Comparison of ENCODE assay signal across 9 cellular contexts in the genomic region with DNA sequence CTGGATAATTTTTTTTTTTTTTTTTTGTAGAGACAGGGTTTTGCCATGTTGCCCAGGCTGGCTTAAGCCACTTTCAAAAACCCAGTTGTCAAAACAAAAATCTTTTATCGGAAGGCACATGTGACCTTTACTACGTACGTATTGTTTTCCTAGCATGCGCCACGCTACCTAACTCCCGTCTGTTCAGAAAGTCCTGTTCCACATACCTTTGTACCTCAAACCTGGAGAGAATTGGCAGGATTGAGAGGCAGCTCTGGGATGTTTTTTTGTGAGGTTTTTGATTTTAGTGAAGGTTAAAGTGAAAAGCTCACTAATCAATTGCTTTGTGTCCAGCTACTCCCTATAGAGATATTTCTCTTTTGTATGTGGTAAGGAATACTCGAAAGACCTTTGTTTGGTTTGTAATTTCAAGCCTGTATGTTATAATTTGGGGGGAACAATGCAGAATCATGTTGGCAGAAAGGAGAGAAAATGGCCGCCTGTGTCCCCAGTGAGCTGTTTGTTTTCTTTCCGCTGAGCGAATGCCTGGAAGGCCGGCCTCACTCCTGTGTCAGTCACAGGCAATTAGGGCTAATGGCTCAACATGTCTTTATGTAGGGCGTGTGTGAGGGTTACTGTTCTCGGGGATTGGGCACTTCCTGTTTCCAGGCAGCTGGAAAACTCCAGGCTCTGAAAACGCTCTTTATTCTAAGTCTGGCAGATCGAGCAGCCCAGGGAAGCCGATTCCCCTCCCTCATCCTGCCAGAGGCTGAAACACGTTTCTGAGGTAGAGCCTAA.
DNase-seq lines count a peak whose midpoint lies in the region; ATAC-seq and TF ChIP-seq lines count a peak whose summit lies in the region.
"Had no signal": no experiment of that assay in that cellular context is flagged by ENCODE, and none has a peak within 500 bp of the region (broad histone marks: within the 10 kb centered on the region; RNA-seq: fewer than 3 reads in every experiment).

No MANE protein-coding gene starts in this region.

- no peaks in the 10 kb centered on the region for H3K27me3 Mint-ChIP-seq in Calu3 (ENCODE audit: unreplicated experiment)
- no peaks in the 10 kb centered on the region for H3K27me3 Mint-ChIP-seq in activated CD8-positive, alpha-beta T cell treated with anti-CD3 and anti-CD28 coated beads, Interleukin-2, amount 10 ng/mL, durations not matched to agents 7 days and 5 days (ENCODE audit: low read depth)

- peak; percentile 97 for ATAC-seq in mucosa of descending colon
- ATAC-seq in activated CD8-positive, alpha-beta T cell treated with anti-CD3 and anti-CD28 coated beads, Interleukin-2, amount 10 ng/mL, durations not matched to agents 7 days and 5 days: no peak

- H3K27ac ChIP-seq in esophagus squamous epithelium: peak overlapping the region; percentile 56 to 92 (median 82)
- H3K27ac ChIP-seq: VCaP had no signal

- TF ChIP-seq POLR2A in esophagus squamous epithelium (IDR thresholded peaks at IDR 0.05): no peak

- BruUV-seq in Calu3 (replicated peaks; lab: Mats Ljungman, UMichigan): no TSS peak

- peaks cover 9% of the 10 kb centered on the region for H3K4me1 Mint-ChIP-seq in Calu3 (ENCODE audit: low read depth, unreplicated experiment)
- no peaks in the 10 kb centered on the region for H3K4me1 Mint-ChIP-seq in activated CD8-positive, alpha-beta T cell treated with anti-CD3 and anti-CD28 coated beads, Interleukin-2, amount 10 ng/mL, durations not matched to agents 7 days and 5 days (ENCODE audit: low read depth)

- DNase-seq in BJ (ENCODE audit: low read depth) (peak; percentile 44), NCI-H526 (lab: John Stamatoyannopoulos, UW) (peak; percentile 57 to 77), esophagus squamous epithelium (lab: John Stamatoyannopoulos, UW) (no peak), mucosa of descending colon (peak; percentile 58 to 66 (median 65)), DMS53 (lab: John Stamatoyannopoulos, UW) (no peak), Calu3 (no peak), SKM-1 treated with dmso at 0.1 percent for 144 hours (lab: John Stamatoyannopoulos, UW; ENCODE audit: unreplicated experiment) (no peak)
- no peak for DNase-seq in activated CD8-positive, alpha-beta T cell treated with anti-CD3 and anti-CD28 coated beads, Interleukin-2, amount 10 ng/mL, durations not matched to agents 7 days and 5 days

- no peak overlapping the region for H3K27ac Mint-ChIP-seq in Calu3 (ENCODE audit: unreplicated experiment)
- H3K27ac Mint-ChIP-seq in activated CD8-positive, alpha-beta T cell treated with anti-CD3 and anti-CD28 coated beads, Interleukin-2, amount 10 ng/mL, durations not matched to agents 7 days and 5 days: no peak overlapping the region

- no peak overlapping the region for H3K4me3 ChIP-seq in BJ (ENCODE audit: low read depth, low read length)
- H3K4me3 ChIP-seq in esophagus squamous epithelium: no peak overlapping the region
- no peak overlapping the region for H3K4me3 ChIP-seq in mucosa of descending colon

- CTCF ChIA-PET in BJ (lab: Yijun Ruan, JAX): interaction anchor here (1.0 kb wide), 1 partner anchor 40 kb away, joined by 8 read pairs; no protein-coding TSS in a partner anchor
- CTCF ChIA-PET in Calu3 (lab: Charles Lee): no interaction called here
- CTCF ChIA-PET in activated CD8-positive, alpha-beta T cell treated with anti-CD3 and anti-CD28 coated beads, Interleukin-2, amount 10 ng/mL, durations not matched to agents 7 days and 5 days (lab: Charles Lee): no interaction called here

- no peak overlapping the region for H3K4me3 Mint-ChIP-seq in Calu3 (ENCODE audit: low read depth, unreplicated experiment)
- H3K4me3 Mint-ChIP-seq in activated CD8-positive, alpha-beta T cell treated with anti-CD3 and anti-CD28 coated beads, Interleukin-2, amount 10 ng/mL, durations not matched to agents 7 days and 5 days: no peak overlapping the region

- 72% methylated on average over 14 to 16 of the region's 17 CpGs for WGBS in esophagus squamous epithelium, 2 donors

- H3K36me3 ChIP-seq in BJ (ENCODE audit: control insufficient read depth, insufficient read depth, low read length) (no peaks in the 10 kb centered on the region; the same call in 1 of the 2 replicates), esophagus squamous epithelium (peaks cover 0 to 50% (median 8%) of the 10 kb centered on the region in 3 donors), mucosa of descending colon (ENCODE audit: low read depth) (no peaks in the 10 kb centered on the region)

- POLR2A ChIA-PET in BJ (lab: Charles Lee): interaction anchor here (0.8 kb wide), 1 partner anchor 13 kb away, joined by 3 read pairs; no protein-coding TSS in a partner anchor
- POLR2A ChIA-PET in activated CD8-positive, alpha-beta T cell treated with anti-CD3 and anti-CD28 coated beads, Interleukin-2, amount 10 ng/mL, durations not matched to agents 7 days and 5 days (lab: Charles Lee): no interaction called here

- H3K4me1 ChIP-seq in esophagus squamous epithelium (peaks cover 3 to 18% (median 8%) of the 10 kb centered on the region in 3 donors), mucosa of descending colon (ENCODE audit: low read depth) (peaks cover 7% of the 10 kb centered on the region)

- intact Hi-C loops in esophagus squamous epithelium (cut with DNase I) (no loop called here), mucosa of descending colon (cut with DNase I, micrococcal nuclease) (no loop called here), Calu3 (cut with micrococcal nuclease; ENCODE audit: unreplicated experiment) (no loop called here)

- H3K9me3 ChIP-seq in esophagus squamous epithelium: no peaks in the 10 kb centered on the region
- H3K9me3 ChIP-seq in mucosa of descending colon: no peaks in the 10 kb centered on the region

- H3K36me3 Mint-ChIP-seq in Calu3 (ENCODE audit: insufficient read depth, unreplicated experiment): no peaks in the 10 kb centered on the region
- H3K36me3 Mint-ChIP-seq in activated CD8-positive, alpha-beta T cell treated with anti-CD3 and anti-CD28 coated beads, Interleukin-2, amount 10 ng/mL, durations not matched to agents 7 days and 5 days (ENCODE audit: low read depth): peaks cover 23% of the 10 kb centered on the region

- H3K9me3 Mint-ChIP-seq in Calu3 (ENCODE audit: low read depth, unreplicated experiment): no peaks in the 10 kb centered on the region
- no peaks in the 10 kb centered on the region for H3K9me3 Mint-ChIP-seq in activated CD8-positive, alpha-beta T cell treated with anti-CD3 and anti-CD28 coated beads, Interleukin-2, amount 10 ng/mL, durations not matched to agents 7 days and 5 days (ENCODE audit: insufficient read depth)

- TF ChIP-seq CTCF in BJ (IDR thresholded peaks at IDR 0.05; ENCODE audit: insufficient read depth, low read depth, low read length) (no peak), esophagus squamous epithelium (IDR thresholded peaks at IDR 0.05) (no peak), mucosa of descending colon (IDR thresholded peaks at IDR 0.05) (no peak), Calu3 (IDR thresholded peaks at IDR 0.05; ENCODE audit: unreplicated experiment) (no peak)

- H3K27me3 ChIP-seq in BJ (ENCODE audit: control insufficient read depth, insufficient read depth, low read length) (no peaks in the 10 kb centered on the region), esophagus squamous epithelium (no peaks in the 10 kb centered on the region)

Comparison
In these comparisons a context has a peak if more than half of its experiments do, and no peak if none do; other contexts are left out.
1. DNase-seq: peak in BJ (single experiment), NCI-H526 (2 of 2) and mucosa of descending colon (3 of 3); none in esophagus squamous epithelium (single experiment), DMS53 (single experiment), Calu3 (single experiment), activated CD8-positive, alpha-beta T cell treated with anti-CD3 and anti-CD28 coated beads, Interleukin-2, amount 10 ng/mL, durations not matched to agents 7 days and 5 days (single experiment) and SKM-1 treated with dmso at 0.1 percent for 144 hours (single experiment).